In genomic region chr4:60655356-60655755, GRCh38 we compare ENCODE assay signal across 21 cellular contexts.
DNase-seq lines count a peak whose midpoint lies in the region; ATAC-seq lines count a peak whose summit lies in the region.
"Had no signal": no experiment of that assay in that cellular context is flagged by ENCODE, and none has a peak within 500 bp of the region (broad histone marks: within the 10 kb centered on the region; RNA-seq: fewer than 3 reads in every experiment).

No MANE protein-coding gene starts in this region.

- CTCF ChIA-PET in activated naive CD4-positive, alpha-beta T cell treated with anti-CD3 and anti-CD28 coated beads, Interleukin-2, amount 10 ng/mL, durations not matched to agents 7 days and 5 days (lab: Charles Lee), result no interaction called here

- peak overlapping the region; percentile 32 for H3K9ac ChIP-seq in adipocyte (ENCODE audit: low read length)
- H3K9ac ChIP-seq: BLaER1 had no signal

- H3K27ac Mint-ChIP-seq in activated naive CD4-positive, alpha-beta T cell treated with anti-CD3 and anti-CD28 coated beads, Interleukin-2, amount 10 ng/mL, durations not matched to agents 7 days and 5 days, result no peak overlapping the region
- no peak overlapping the region for H3K27ac Mint-ChIP-seq in effector memory CD8-positive, alpha-beta T cell
- H3K27ac Mint-ChIP-seq: CD4-positive, CD25-positive, alpha-beta regulatory T cell had no signal

- no peaks in the 10 kb centered on the region for H3K79me2 ChIP-seq in ACC112 (ENCODE audit: control insufficient read depth, insufficient read depth, low read length, unreplicated experiment)

- peaks cover 2% of the 10 kb centered on the region for H3K9me3 Mint-ChIP-seq in activated naive CD4-positive, alpha-beta T cell treated with anti-CD3 and anti-CD28 coated beads, Interleukin-2, amount 10 ng/mL, durations not matched to agents 7 days and 5 days
- H3K9me3 Mint-ChIP-seq in effector memory CD8-positive, alpha-beta T cell, result peaks cover 10 to 16% of the 10 kb centered on the region in 2 donors

- H3K9me3 ChIP-seq in adipocyte (ENCODE audit: control insufficient read depth, low read length), result no peaks in the 10 kb centered on the region
- H3K9me3 ChIP-seq: BLaER1, SJCRH30 had no signal

- H3K4me3 ChIP-seq in ACC112 (ENCODE audit: low read depth, low read length) (no peak overlapping the region), adipocyte (ENCODE audit: low read length) (peak overlapping the region; percentile 36)
- H3K4me3 ChIP-seq: BLaER1, SJCRH30 had no signal

- H3K27me3 Mint-ChIP-seq in activated naive CD4-positive, alpha-beta T cell treated with anti-CD3 and anti-CD28 coated beads, Interleukin-2, amount 10 ng/mL, durations not matched to agents 7 days and 5 days, result no peaks in the 10 kb centered on the region
- H3K27me3 Mint-ChIP-seq in effector memory CD8-positive, alpha-beta T cell, result no peaks in the 10 kb centered on the region
- H3K27me3 Mint-ChIP-seq: CD4-positive, CD25-positive, alpha-beta regulatory T cell had no signal

- no peak overlapping the region for H3K27ac ChIP-seq in ACC112 (ENCODE audit: low read depth, low read length)
- H3K27ac ChIP-seq: BLaER1, SJCRH30 had no signal

- DNase-seq in MV-4-11 (lab: John Stamatoyannopoulos, UW) (peak; percentile 42), adipocyte (ENCODE audit: low read depth) (peak; percentile 54), fibroblast of peridontal ligament (ENCODE audit: extremely low read depth) (peak; percentile 36), NOMO-1 (lab: John Stamatoyannopoulos, UW; ENCODE audit: unreplicated experiment in 2 of 2) (no peak)
- no peak for DNase-seq in activated naive CD4-positive, alpha-beta T cell treated with anti-CD3 and anti-CD28 coated beads, Interleukin-2, amount 10 ng/mL, durations not matched to agents 7 days and 5 days
- DNase-seq in effector memory CD8-positive, alpha-beta T cell, result no peak
- DNase-seq: 8988T; CD4-positive, CD25-positive, alpha-beta regulatory T cell; DMS153; DND-41; Karpas-422; NCI-H2029; NCI-H446 treated with DMSO at 0.1 percent for 48 hours; NCI-H526 treated with DMSO at 0.1 percent for 48 hours; PC-3; SJCRH30 had no signal

- no peak overlapping the region for H3K4me3 Mint-ChIP-seq in activated naive CD4-positive, alpha-beta T cell treated with anti-CD3 and anti-CD28 coated beads, Interleukin-2, amount 10 ng/mL, durations not matched to agents 7 days and 5 days
- no peak overlapping the region for H3K4me3 Mint-ChIP-seq in effector memory CD8-positive, alpha-beta T cell
- H3K4me3 Mint-ChIP-seq: CD4-positive, CD25-positive, alpha-beta regulatory T cell had no signal

- H3K36me3 ChIP-seq in ACC112 (ENCODE audit: insufficient read depth, low read length), result no peaks in the 10 kb centered on the region
- H3K36me3 ChIP-seq in adipocyte (ENCODE audit: control insufficient read depth, insufficient read depth, low read length, severe bottlenecking), result no peaks in the 10 kb centered on the region
- H3K36me3 ChIP-seq: BLaER1, SJCRH30 had no signal

- no peaks in the 10 kb centered on the region for H3K36me3 Mint-ChIP-seq in activated naive CD4-positive, alpha-beta T cell treated with anti-CD3 and anti-CD28 coated beads, Interleukin-2, amount 10 ng/mL, durations not matched to agents 7 days and 5 days
- no peaks in the 10 kb centered on the region for H3K36me3 Mint-ChIP-seq in effector memory CD8-positive, alpha-beta T cell (ENCODE audit: insufficient read depth)
- H3K36me3 Mint-ChIP-seq: CD4-positive, CD25-positive, alpha-beta regulatory T cell had no signal

- ATAC-seq in effector memory CD8-positive, alpha-beta T cell (replicated peaks), result no peak
- ATAC-seq: HCT116, PC-3, Right ventricle myocardium inferior, SK-N-SH treated with all-trans-retinoic acid at 6 μM for 48 hours had no signal

- peak overlapping the region; percentile 58 for H2AFZ ChIP-seq in ACC112 (ENCODE audit: low read length, unreplicated experiment)

- peaks cover 16% of the 10 kb centered on the region for H3K4me1 ChIP-seq in ACC112 (ENCODE audit: control insufficient read depth, insufficient read depth, low read length, unreplicated experiment)
- H3K4me1 ChIP-seq in adipocyte (ENCODE audit: control insufficient read depth, insufficient read depth, low read length), result peaks cover 25% of the 10 kb centered on the region
- H3K4me1 ChIP-seq: BLaER1, SJCRH30 had no signal

- H3K27me3 ChIP-seq in ACC112 (ENCODE audit: insufficient read depth, low read length) (no peaks in the 10 kb centered on the region), adipocyte (replicated peaks; ENCODE audit: control insufficient read depth, insufficient read depth, low read length) (no peaks in the 10 kb centered on the region)
- H3K27me3 ChIP-seq: BLaER1, SJCRH30 had no signal

- H3K4me1 Mint-ChIP-seq in activated naive CD4-positive, alpha-beta T cell treated with anti-CD3 and anti-CD28 coated beads, Interleukin-2, amount 10 ng/mL, durations not matched to agents 7 days and 5 days, result no peaks in the 10 kb centered on the region
- H3K4me1 Mint-ChIP-seq in effector memory CD8-positive, alpha-beta T cell (ENCODE audit: low read depth in 2 of 2), result no peaks in the 10 kb centered on the region
- H3K4me1 Mint-ChIP-seq: CD4-positive, CD25-positive, alpha-beta regulatory T cell had no signal

Comparison
In these comparisons a context has a peak if more than half of its experiments do, and no peak if none do; other contexts are left out.
1. DNase-seq: peak in MV-4-11 (single experiment), adipocyte (single experiment) and fibroblast of peridontal ligament (single experiment); none in activated naive CD4-positive, alpha-beta T cell treated with anti-CD3 and anti-CD28 coated beads, Interleukin-2, amount 10 ng/mL, durations not matched to agents 7 days and 5 days (single experiment), effector memory CD8-positive, alpha-beta T cell (0 of 3) and NOMO-1 (0 of 2).